In the genomic region with DNA sequence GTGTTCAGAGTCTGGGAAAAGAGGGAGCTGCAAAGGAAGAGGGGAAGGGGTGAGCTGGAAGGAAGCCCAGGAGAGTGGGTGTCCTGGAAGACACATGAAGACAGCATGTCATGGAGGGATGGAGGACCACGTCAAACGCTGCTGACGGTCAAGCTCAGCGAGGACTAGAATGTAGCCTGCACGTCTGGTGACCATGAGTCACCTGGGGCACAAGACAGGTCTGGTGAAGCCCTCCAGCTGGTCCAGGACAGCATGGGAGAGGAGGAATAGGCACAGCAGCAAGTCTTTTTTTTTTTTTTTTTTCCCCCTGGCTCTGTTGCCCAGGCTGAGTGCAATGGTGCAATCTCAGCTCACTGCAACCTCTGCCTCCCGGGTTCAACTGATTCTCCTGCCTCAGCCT, we compare ENCODE assay signal across 19 cellular contexts. TPM values are rescaled to one million over a fixed set of nuclear protein-coding genes. Genes with fewer than 3 reads are reported as not detected.
DNase-seq lines count a peak whose midpoint lies in the region; FAIRE-seq and TF ChIP-seq lines count a peak whose summit lies in the region.
"Had no signal": no experiment of that assay in that cellular context is flagged by ENCODE, and none has a peak within 500 bp of the region (broad histone marks: within the 10 kb centered on the region; RNA-seq: fewer than 3 reads in every experiment).

No MANE protein-coding gene starts in this region.

- H3K4me2 ChIP-seq in H1 (ENCODE audit: insufficient read depth in 1 of 2, low read depth in 2 of 2, low read length in 2 of 2), result no peak overlapping the region

- H3K4ac ChIP-seq in H1 (replicated peaks; ENCODE audit: insufficient read length, low read depth, low read length), result no peak overlapping the region

- no peak for FAIRE-seq in H1 (lab: Jason Lieb, UNC)
- FAIRE-seq: D721Med, G401.6, GM19239 had no signal

- H3K9me3 ChIP-seq in H1 (ENCODE audit: insufficient read depth in 2 of 2, low read depth in 1 of 2, low read length in 1 of 2), result peaks cover 0 to 4% of the 10 kb centered on the region in 2 experiments; a peak in 2 of 4 replicates
- H3K9me3 ChIP-seq: left lung, thoracic aorta had no signal

- peaks cover 0 to 4% (median under 1%) of the 10 kb centered on the region in 4 experiments; a peak in 2 of 7 replicates for H3K4me1 ChIP-seq in H1 (replicated peaks in 1 of 4; ENCODE audit: control insufficient read depth in 3 of 4, insufficient read depth in 4 of 4, low read length in 3 of 4)

- no peak overlapping the region for H3K14ac ChIP-seq in H1 (ENCODE audit: insufficient read length)

- peaks cover 13% of the 10 kb centered on the region for H3K27me3 Mint-ChIP-seq in HFFc6 (ENCODE audit: insufficient read depth)
- H3K27me3 Mint-ChIP-seq in neural crest cell (ENCODE audit: low read depth), result peaks cover 19% of the 10 kb centered on the region

- no peaks in the 10 kb centered on the region for H4K20me1 ChIP-seq in H1 (replicated peaks in 1 of 2; ENCODE audit: control insufficient read depth in 1 of 2, insufficient read depth in 2 of 2, low read length in 2 of 2)

- H3K36me3 ChIP-seq in H1 (ENCODE audit: control insufficient read depth in 2 of 4, insufficient read depth in 4 of 4, low read length in 3 of 4), result no peaks in the 10 kb centered on the region
- H3K36me3 ChIP-seq: left lung, thoracic aorta had no signal

- no peak overlapping the region for H4K91ac ChIP-seq in H1 (replicated peaks; ENCODE audit: insufficient read length, low read length)

- no peak overlapping the region for H2BK5ac ChIP-seq in H1 (ENCODE audit: low read depth, low read length)

- H3K27ac ChIP-seq in H1 (ENCODE audit: low read depth, low read length), result no peak overlapping the region
- H3K27ac ChIP-seq: left lung, thoracic aorta had no signal

- peak; percentile 79 for DNase-seq in AG08396 (ENCODE audit: low spot score)
- DNase-seq in HFFc6, result peak; percentile 40
- no peak for DNase-seq in H1 (ENCODE audit: low read depth in 1 of 2, low spot score in 2 of 2)
- no peak for DNase-seq in neural crest cell (ENCODE audit: low read depth, low spot score)
- DNase-seq in AML-193 (lab: John Stamatoyannopoulos, UW), result no peak
- no peak for DNase-seq in D341Med (ENCODE audit: low spot score)
- no peak for DNase-seq in OCI-M1 (lab: John Stamatoyannopoulos, UW)
- DNase-seq in SHP77 (lab: John Stamatoyannopoulos, UW), result no peak
- DNase-seq: activated CD4-positive, alpha-beta T cell treated with anti-CD3 and anti-CD28 coated beads, Interleukin-2, amount 50 U/mL, for 1 hour; activated CD8-positive, alpha-beta memory T cell treated with anti-CD3 and anti-CD28 coated beads, Interleukin-2, amount 50 U/mL, for 48 hours; activated effector memory CD4-positive, alpha-beta T cell treated with anti-CD3 and anti-CD28 coated beads, Interleukin-2, amount 50 U/mL, for 16 hours; caudate nucleus; left lung; NCI-H1105 had no signal

- TF ChIP-seq CTCF in HFFc6 (IDR thresholded peaks at IDR 0.05) (no peak), H1 (IDR thresholded peaks at IDR 0.05; ENCODE audit: control extremely low read depth in 1 of 3, insufficient read depth in 1 of 3, low read depth in 1 of 3, low read length in 3 of 3) (no peak), neural crest cell (conservative IDR thresholded peaks at IDR 0.05) (no peak)

- H3K27me3 ChIP-seq in H1 (replicated peaks in 1 of 4; ENCODE audit: control insufficient read depth in 3 of 4, extremely low read depth in 1 of 4, insufficient read depth in 3 of 4, low read length in 3 of 4), result peaks cover 0 to 7% (median 0%) of the 10 kb centered on the region in 4 experiments; a peak in 2 of 7 replicates

- no peak overlapping the region for H3K56ac ChIP-seq in H1 (replicated peaks; ENCODE audit: insufficient read length, low read depth, low read length)

- no peak overlapping the region for H3K23ac ChIP-seq in H1 (ENCODE audit: insufficient read length)

- 0 out of 3 replicates have a peak, but pooled peaks of 1 of the 2 experiments have one; percentile 20 for TF ChIP-seq POLR2A in H1 (IDR thresholded peaks at IDR 0.05; ENCODE audit: control extremely low read depth in 1 of 2, low read depth in 2 of 2, low read length in 2 of 2)

- no peak overlapping the region for H3K4me3 ChIP-seq in H1 (ENCODE audit: extremely low read depth in 1 of 4, insufficient read depth in 2 of 4, low read depth in 3 of 4, low read length in 4 of 4)
- H3K4me3 ChIP-seq: left lung, thoracic aorta had no signal

- no peak overlapping the region for H3K27ac Mint-ChIP-seq in HFFc6
- no peak overlapping the region for H3K27ac Mint-ChIP-seq in neural crest cell (ENCODE audit: unreplicated experiment)

- H3K36me3 Mint-ChIP-seq in HFFc6 (ENCODE audit: low read depth) (no peaks in the 10 kb centered on the region), neural crest cell (ENCODE audit: low read depth) (no peaks in the 10 kb centered on the region)

- no peak overlapping the region for H2AFZ ChIP-seq in H1 (ENCODE audit: low read length)

- no peaks in the 10 kb centered on the region for H3K79me2 ChIP-seq in H1 (ENCODE audit: control insufficient read depth in 1 of 2, insufficient read depth in 2 of 2, low read length in 2 of 2)

- H2BK120ac ChIP-seq in H1 (replicated peaks; ENCODE audit: low read depth, low read length), result peak overlapping the region; percentile 54

- H2AK5ac ChIP-seq in H1 (ENCODE audit: low read depth, low read length), result no peak overlapping the region

- H3K23me2 ChIP-seq in H1 (ENCODE audit: low read depth, low read length), result no peaks in the 10 kb centered on the region

- no peak for TF ChIP-seq EP300 in H1 (IDR thresholded peaks at IDR 0.05; ENCODE audit: borderline replicate concordance in 1 of 2, low read depth in 2 of 2, low read length in 2 of 2)

- H2BK15ac ChIP-seq in H1 (ENCODE audit: low read length), result no peak overlapping the region

- H4K8ac ChIP-seq in H1 (ENCODE audit: extremely low read depth, insufficient read depth, low read length), result no peak overlapping the region

- no peaks in the 10 kb centered on the region for H3K79me1 ChIP-seq in H1 (ENCODE audit: low read depth, low read length)

- peaks cover 10% of the 10 kb centered on the region for H3K4me1 Mint-ChIP-seq in HFFc6 (ENCODE audit: low read depth)
- H3K4me1 Mint-ChIP-seq in neural crest cell, result no peaks in the 10 kb centered on the region

- WGBS in H1 (ENCODE audit: extremely low coverage in 1 of 2, insufficient coverage in 1 of 2, insufficient read length in 1 of 2, insufficient replicate concordance in 2 of 2, low coverage in 1 of 2, low lambda C conversion rate in 2 of 2, missing lambda C conversion rate in 1 of 2), 2 experiments, result 93% methylated on average over 6 of the region's 6 CpGs; no CpG with 5 or more reads in 1 of the 2 experiments

- no peak overlapping the region for H3K9ac ChIP-seq in H1 (replicated peaks in 1 of 4; ENCODE audit: extremely low read depth in 1 of 4, low read depth in 3 of 4, low read length in 3 of 4)

- H3K9me3 Mint-ChIP-seq in HFFc6, result no peaks in the 10 kb centered on the region
- H3K9me3 Mint-ChIP-seq in neural crest cell, result no peaks in the 10 kb centered on the region

- CTCF ChIA-PET in H1 (lab: Charles Lee; ENCODE audit: partially characterized antibody), result interaction anchor here (1.0 to 8.1 kb wide), 6 partner anchors 13 to 101 kb away, joined by 3 to 83 read pairs (median 6); no protein-coding TSS in a partner anchor

- no peak overlapping the region for H3K4me3 Mint-ChIP-seq in HFFc6
- peak overlapping the region; percentile 42 for H3K4me3 Mint-ChIP-seq in neural crest cell

- H4K5ac ChIP-seq in H1 (ENCODE audit: insufficient read length, low read depth, low read length), result no peak overlapping the region

- no peak for TF ChIP-seq RAD21 in H1 (IDR thresholded peaks at IDR 0.05 in 1 of 2, conservative IDR thresholded peaks at IDR 0.05 in 1 of 2; ENCODE audit: low read depth in 2 of 2, low read length in 2 of 2)

- H2BK12ac ChIP-seq in H1 (ENCODE audit: low read depth, low read length), result no peak overlapping the region

- H3K18ac ChIP-seq in H1 (ENCODE audit: extremely low read depth, low read length), result no peak overlapping the region

- no peak overlapping the region for H2BK20ac ChIP-seq in H1 (ENCODE audit: low read length)

- POLR2A ChIA-PET in H1 (lab: Charles Lee; ENCODE audit: partially characterized antibody), result no interaction called here

TF ChIP-seq in H1, 55 proteins besides CTCF, POLR2A, EP300 and RAD21 (continues in another document):
- no peak for TF ChIP-seq CTBP2 (IDR thresholded peaks at IDR 0.05; ENCODE audit: borderline replicate concordance, insufficient read depth, insufficient read length, low read length)
- no peak for TF ChIP-seq ZNF274 (IDR thresholded peaks at IDR 0.05; ENCODE audit: borderline replicate concordance, extremely low read depth, low read length)
- TF ChIP-seq HDAC6 (IDR thresholded peaks at IDR 0.05; ENCODE audit: low read depth, low read length), result no peak
- no peak for TF ChIP-seq CBX5 (IDR thresholded peaks at IDR 0.05; ENCODE audit: low read depth, low read length)
- TF ChIP-seq TCF12 (IDR thresholded peaks at IDR 0.05; ENCODE audit: low read depth, low read length), result no peak
- TF ChIP-seq RXRA (IDR thresholded peaks at IDR 0.05; ENCODE audit: insufficient read depth, low read depth, low read length), result no peak

RNA-seq across cellular contexts. Expression of a gene that starts 19.6 kb away (rescaled TPM):
- 10 to 100 TPM in 2 of 6 experiments, 1 to 10 TPM in 4; 6.2 to 11.3 (median 7.8) TPM for total RNA-seq in HFFc6 (2021; fragmentation: NEBNext Ultra II Directional; extraction: Animal tissue kit (Norgen Biotek cat#: 25700))
- total RNA-seq in H1 (2021; fragmentation: NEBNext Ultra II Directional; extraction: Animal tissue kit (Norgen Biotek cat#: 25700)), result 0.82 and 1.4 TPM in 2 replicates
- 0.59 and 1.1 TPM in 2 replicates for polyA plus RNA-seq in H1 (2011; rRNA removed)
- polyA plus RNA-seq in H1 (2011; cell fraction: cytosol; rRNA removed), result 0.58 TPM
- polyA plus RNA-seq in H1 (2011; cell fraction: nucleus; rRNA removed), result 1.2 TPM
- 0.33 to 1.3 TPM (median 0.91 TPM) in 4 replicates for polyA plus RNA-seq in H1 (2012, experiment 1 of 2)
- 0.16 TPM for polyA plus RNA-seq in H1 (2012, experiment 2 of 2)
- polyA plus RNA-seq in H1 (2013, experiment 1 of 2), result 0.65 TPM
- polyA plus RNA-seq in H1 (2013, experiment 2 of 2), result 0.63 TPM
- 0.82 and 0.90 TPM in 2 replicates for polyA minus RNA-seq in H1 (2011; rRNA and poly(A)+ RNA removed)
- polyA minus RNA-seq in H1 (2011; cell fraction: cytosol; rRNA and poly(A)+ RNA removed), result 2.0 TPM
- polyA minus RNA-seq in H1 (2011; cell fraction: nucleus; rRNA and poly(A)+ RNA removed), result 2.9 TPM
- not detected in 2 replicates for total RNA-seq in neural crest cell
- total RNA-seq: NCI-H460 had no signal

RNA-seq across cellular contexts. Expression of a gene that starts 36.6 kb away (rescaled TPM):
- 100 to 1,000 TPM; 117 to 147 (median 123) TPM for total RNA-seq in HFFc6 (2021; fragmentation: NEBNext Ultra II Directional; extraction: Animal tissue kit (Norgen Biotek cat#: 25700))
- total RNA-seq in H1 (2021; fragmentation: NEBNext Ultra II Directional; extraction: Animal tissue kit (Norgen Biotek cat#: 25700)), result 169 and 172 TPM in 2 replicates
- 66.2 and 122 TPM in 2 replicates for polyA plus RNA-seq in H1 (2011; rRNA removed)
- 46.4 TPM for polyA plus RNA-seq in H1 (2011; cell fraction: cytosol; rRNA removed)
- polyA plus RNA-seq in H1 (2011; cell fraction: nucleus; rRNA removed), result 147 TPM
- 68.1 to 127 TPM (median 115 TPM) in 4 replicates for polyA plus RNA-seq in H1 (2012, experiment 1 of 2)
- 102 TPM for polyA plus RNA-seq in H1 (2012, experiment 2 of 2)
- 175 TPM for polyA plus RNA-seq in H1 (2013, experiment 1 of 2)
- polyA plus RNA-seq in H1 (2013, experiment 2 of 2), result 184 TPM
- 41.7 and 42.6 TPM in 2 replicates for polyA minus RNA-seq in H1 (2011; rRNA and poly(A)+ RNA removed)
- 87.8 TPM for polyA minus RNA-seq in H1 (2011; cell fraction: cytosol; rRNA and poly(A)+ RNA removed)
- 79.3 TPM for polyA minus RNA-seq in H1 (2011; cell fraction: nucleus; rRNA and poly(A)+ RNA removed)
- 225 and 237 TPM in 2 replicates for total RNA-seq in neural crest cell

Comparison
In these comparisons a context has a peak if more than half of its experiments do, and no peak if none do; other contexts are left out.
1. DNase-seq: peak in AG08396 (single experiment) and HFFc6 (single experiment); none in H1 (0 of 2), neural crest cell (single experiment), AML-193 (0 of 2), D341Med (single experiment), OCI-M1 (single experiment) and SHP77 (0 of 2).